In genomic region chr16:57447142-57447962, GRCh38 we compare ENCODE assay signal across 8 cellular contexts. TPM values are rescaled to one million over a fixed set of nuclear protein-coding genes. Genes with fewer than 3 reads are reported as not detected.
A peak's percentile ranks its signal among the peaks of the same experiment; 100 is the strongest.
DNase-seq lines count a peak whose midpoint lies in the region; TF ChIP-seq lines count a peak whose summit lies in the region.

TSS of gene CIAPIN1 (minus strand) at chr16:57447385. CDS start at chr16:57440928, 6,457 bp downstream.
TSS of gene COQ9 (plus strand) at chr16:57447479. CDS start at chr16:57447506, 27 bp downstream.

- intact Hi-C loops in stomach (cut with DNase I; ENCODE audit: low total_unique reads): no loop called here

- H3F3A ChIP-seq in MM.1S (ENCODE audit: insufficient read depth, low read length): no peaks in the 10 kb centered on the region

- H3K9ac ChIP-seq in MM.1S (ENCODE audit: low read length): peak within 1 kb of the TSS; percentile 99

- peaks cover 29% of the 10 kb centered on the region for H3K4me1 Mint-ChIP-seq in neural crest cell

- H3K27ac ChIP-seq in MM.1S (ENCODE audit: low read length) (peak within 1 kb of the TSS; percentile 64), stomach (peak within 1 kb of the TSS; percentile 92 to 98 (median 95))

- H3K36me3 ChIP-seq in HAP-1 (replicated peaks): peaks cover 16% of the 10 kb centered on the region
- H3K36me3 ChIP-seq in MM.1S (replicated peaks; ENCODE audit: insufficient read depth, low read length): 0 out of 2 replicates have a peak, but pooled peaks cover 4% of the 10 kb centered on the region
- H3K36me3 ChIP-seq in stomach: peaks cover 15 to 18% (median 17%) of the 10 kb centered on the region in 4 donors

- peaks cover 32% of the 10 kb centered on the region for H3K4me1 ChIP-seq in HAP-1
- peaks cover 8% of the 10 kb centered on the region; the same call in 1 of the 2 replicates for H3K4me1 ChIP-seq in MM.1S (ENCODE audit: low read length)
- peaks cover 18 to 47% (median 28%) of the 10 kb centered on the region in 4 donors for H3K4me1 ChIP-seq in stomach

- no peaks in the 10 kb centered on the region for H4K20me1 ChIP-seq in MM.1S (ENCODE audit: insufficient read depth, low read length)

- peak within 1 kb of the TSS; percentile 97 for H3K4me3 Mint-ChIP-seq in neural crest cell

- peak within 1 kb of the TSS; percentile 98 for H3K27ac Mint-ChIP-seq in neural crest cell (ENCODE audit: unreplicated experiment)

- H3K9me2 ChIP-seq in MM.1S (replicated peaks; ENCODE audit: insufficient read depth, low read length): no peaks in the 10 kb centered on the region

- peak in 1 of 4 donors; percentile 76 for TF ChIP-seq POLR2A in stomach (IDR thresholded peaks at IDR 0.05)

- H3K9me3 ChIP-seq in HAP-1: no peaks in the 10 kb centered on the region
- no peaks in the 10 kb centered on the region for H3K9me3 ChIP-seq in MM.1S (replicated peaks; ENCODE audit: insufficient read depth, low read length)
- no peaks in the 10 kb centered on the region for H3K9me3 ChIP-seq in stomach

- peak; percentile 94 for DNase-seq in G401 (ENCODE audit: low spot score)
- DNase-seq in HAP-1 (ENCODE audit: low spot score in 2 of 2): peak; percentile 88 to 94
- DNase-seq in MM.1S: peak; percentile 95
- peak; percentile 29 for DNase-seq in SIG-M5 (lab: John Stamatoyannopoulos, UW)
- DNase-seq in activated gamma-delta T cell (lab: John Stamatoyannopoulos, UW): peak; percentile 88
- DNase-seq in fibroblast of villous mesenchyme (ENCODE audit: low read depth): peak; percentile 93
- peak; percentile 75 for DNase-seq in neural crest cell (ENCODE audit: low read depth, low spot score)
- DNase-seq in stomach: peak; percentile 97

- peaks cover 4% of the 10 kb centered on the region for H3K36me3 Mint-ChIP-seq in neural crest cell (ENCODE audit: low read depth)

- WGBS in stomach, 5 donors: 0 to 1% (median 1%) methylated on average over 49 to 70 of the region's 70 CpGs

- peak within 1 kb of the TSS; percentile 92 for H2AFZ ChIP-seq in MM.1S (ENCODE audit: low read length)

- peak within 1 kb of the TSS; percentile 96 for H3K4me3 ChIP-seq in HAP-1
- peak within 1 kb of the TSS; percentile 95 for H3K4me3 ChIP-seq in MM.1S (ENCODE audit: low read length)
- H3K4me3 ChIP-seq in fibroblast of villous mesenchyme (ENCODE audit: low read depth, low read length): peak within 1 kb of the TSS; percentile 93
- H3K4me3 ChIP-seq in stomach: peak within 1 kb of the TSS; percentile 74 to 97 (median 94)

- TF ChIP-seq EP300 in stomach (IDR thresholded peaks at IDR 0.05): no peak

- H3K27me3 Mint-ChIP-seq in neural crest cell (ENCODE audit: low read depth): no peaks in the 10 kb centered on the region

- H3K4me2 ChIP-seq in MM.1S (ENCODE audit: low read depth, low read length): peak within 1 kb of the TSS; percentile 93

- H3K9me3 Mint-ChIP-seq in neural crest cell: no peaks in the 10 kb centered on the region

- H3K27me3 ChIP-seq in HAP-1 (ENCODE audit: low read depth): no peaks in the 10 kb centered on the region
- no peaks in the 10 kb centered on the region for H3K27me3 ChIP-seq in MM.1S (replicated peaks; ENCODE audit: insufficient read depth, low read length)
- no peaks in the 10 kb centered on the region for H3K27me3 ChIP-seq in stomach

- in situ Hi-C loops in G401 (cut with HindIII; ENCODE audit: low sequenced_read_pairs) (no loop called here), HAP-1 (cut with MboI; ENCODE audit: low sequenced_read_pairs) (no loop called here)

- peaks cover 69% of the 10 kb centered on the region for H3K79me2 ChIP-seq in MM.1S (ENCODE audit: low read length)

- TF ChIP-seq CTCF in MM.1S (IDR thresholded peaks at IDR 0.05; ENCODE audit: low read length) (no peak), fibroblast of villous mesenchyme (IDR thresholded peaks at IDR 0.05; ENCODE audit: insufficient read depth, low read depth, low read length) (no peak), neural crest cell (conservative IDR thresholded peaks at IDR 0.05) (no peak), stomach (IDR thresholded peaks at IDR 0.05) (no peak)

RNA-seq across cellular contexts. Expression of gene CIAPIN1, which starts in this region (rescaled TPM):
- 152 and 156 TPM in 2 replicates for total RNA-seq in G401 (2014; rRNA removed; shearing (Covaris generic))
- total RNA-seq in fibroblast of villous mesenchyme (58.6 and 62.6 TPM in 2 replicates), neural crest cell (97.2 and 103 TPM in 2 replicates), stomach (100 to 1,000 TPM in 1 of 5 donors, 10 to 100 TPM in 4; 14.0 to 146 (median 37.7) TPM)
- polyA plus RNA-seq in stomach: 10 to 100 TPM; 18.6 to 35.9 (median 29.6) TPM

RNA-seq across cellular contexts. Expression of gene COQ9, which starts in this region (rescaled TPM):
- total RNA-seq in G401 (2014; rRNA removed; shearing (Covaris generic)): 46.3 and 60.4 TPM in 2 replicates
- total RNA-seq in fibroblast of villous mesenchyme (31.2 and 44.5 TPM in 2 replicates), neural crest cell (41.7 and 46.8 TPM in 2 replicates), stomach (100 to 1,000 TPM in 1 of 5 donors, 10 to 100 TPM in 4; 40.6 to 108 (median 58.9) TPM)
- 10 to 100 TPM; 56.4 to 79.3 (median 74.5) TPM for polyA plus RNA-seq in stomach

Comparison
In these comparisons a context has a peak if more than half of its experiments do, and no peak if none do; other contexts are left out.
1. Peak in every context shown above with its lines: DNase-seq, H3K4me3 ChIP-seq and H3K27ac ChIP-seq.
2. DNase-seq: peak in every context shown above with its lines; median percentile 97 in stomach; 95 in MM.1S; 94 in G401; 93 in fibroblast of villous mesenchyme; 91 in HAP-1; 88 in activated gamma-delta T cell; 75 in neural crest cell; 29 in SIG-M5.